28 cellular contexts compared by ENCODE assay signal in the genomic region with DNA sequence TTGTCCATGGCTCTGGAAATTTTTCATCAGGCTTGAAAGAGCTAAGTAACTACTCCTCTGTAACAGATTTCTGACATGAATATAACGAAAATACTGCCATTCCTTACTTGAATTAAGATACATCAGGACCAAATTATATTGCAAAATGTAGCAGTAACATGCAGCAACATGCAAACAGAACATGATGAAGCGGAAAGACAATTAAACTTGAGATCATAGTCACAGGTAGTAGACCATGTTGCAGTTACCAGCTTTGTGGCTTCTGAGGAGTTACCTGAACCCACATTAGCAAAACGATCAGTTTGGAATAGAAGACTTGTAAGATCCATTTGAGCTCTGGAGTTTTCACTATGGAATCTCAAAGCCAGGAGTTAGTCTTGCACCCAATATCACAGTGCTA.
"Had no signal": no experiment of that assay in that cellular context is flagged by ENCODE, and none has a peak within 500 bp of the region (broad histone marks: within the 10 kb centered on the region; RNA-seq: fewer than 3 reads in every experiment).

No MANE protein-coding gene starts in this region.

- FAIRE-seq: endothelial cell of umbilical vein, frontal cortex had no signal

- H3K4me1 ChIP-seq: colonic mucosa had no signal

- H3K27me3 ChIP-seq: brain microvascular endothelial cell, cardiac muscle cell, colonic mucosa, esophagus squamous epithelium had no signal

- ATAC-seq: activated CD4-positive, alpha-beta T cell treated with anti-CD3 and anti-CD28 coated beads for 36 hours; activated T-cell treated with anti-CD3 and anti-CD28 coated beads, Interleukin-2, amount 50 U/mL, for 72 hours; activated T-helper 17 cell treated with anti-CD3 and anti-CD28 coated beads, Interleukin-2, amount 50 U/mL, for 72 hours had no signal

- H3K4me3 ChIP-seq: cardiac muscle cell, colonic mucosa, esophagus squamous epithelium had no signal

- DNase-seq: activated CD4-positive, alpha-beta memory T cell treated with anti-CD3 and anti-CD28 coated beads, Interleukin-2, amount 10 ng/mL, durations not matched to agents 7 days and 5 days; activated CD4-positive, alpha-beta T cell treated with anti-CD3 and anti-CD28 coated beads for 36 hours; activated CD4-positive, alpha-beta T cell treated with anti-CD3 and anti-CD28 coated beads, Interleukin-2, amount 10 ng/mL, durations not matched to agents 24 days and 14 days; activated CD4-positive, CD25-positive, alpha-beta regulatory T cell; activated CD4-positive, CD25-positive, alpha-beta regulatory T cell treated with anti-CD3 and anti-CD28 coated beads, Interleukin-2, amount 50 U/mL, for 72 hours; activated CD8-positive, alpha-beta memory T cell treated with anti-CD3 and anti-CD28 coated beads, Interleukin-2, amount 50 U/mL, for 48 hours; activated effector memory CD4-positive, alpha-beta T cell treated with Interleukin-2 at 50 U/mL for 16 hours; activated gamma-delta T cell treated with Interleukin-2 at 50 U/mL for 16 hours; activated naive CD4-positive, alpha-beta T cell treated with anti-CD3 and anti-CD28 coated beads, Interleukin-2, amount 50 U/mL, for 16 hours; activated naive CD4-positive, alpha-beta T cell treated with Interleukin-2 at 50 U/mL for 16 hours; activated T-cell treated with anti-CD3 and anti-CD28 coated beads for 4 hours; activated T-cell treated with anti-CD3 and anti-CD28 coated beads, Interleukin-2, amount 50 U/mL, for 24 hours; activated T-cell treated with anti-CD3 and anti-CD28 coated beads, Interleukin-2, amount 50 U/mL, for 72 hours; amniotic stem cell; anterior cingulate cortex; brain microvascular endothelial cell; central memory CD4-positive, alpha-beta T cell; cerebellar nuclear complex; colonic mucosa; effector CD8-positive, alpha-beta T cell; erythroblast; esophagus squamous epithelium; head of caudate nucleus; T-helper 2 cell had no signal

- H3K36me3 ChIP-seq: brain microvascular endothelial cell, cardiac muscle cell, colonic mucosa had no signal

- H3K27ac ChIP-seq: brain microvascular endothelial cell, cardiac muscle cell, colonic mucosa, esophagus squamous epithelium had no signal

- H3K9me3 ChIP-seq: colonic mucosa, esophagus squamous epithelium had no signal
